ENCODE assay signal across 1 cellular context in genomic region chr14:91364524-91365270, GRCh38.
TF ChIP-seq lines count a peak whose summit lies in the region.

No MANE protein-coding gene starts in this region.

TF ChIP-seq in GM12878, 131 proteins besides CTCF, POLR2A, EP300 and RAD21:
- peak; percentile 43; the same call in 1 of the 2 replicates for TF ChIP-seq ZNF687 (IDR thresholded peaks at IDR 0.05)
- no peak for TF ChIP-seq ZNF24 (IDR thresholded peaks at IDR 0.05)
- TF ChIP-seq TBL1XR1 (IDR thresholded peaks at IDR 0.05; ENCODE audit: low read depth, low read length) = no peak
- no peak for TF ChIP-seq BCL11A (IDR thresholded peaks at IDR 0.05; ENCODE audit: low read depth, low read length)
- TF ChIP-seq MEF2B (IDR thresholded peaks at IDR 0.05; ENCODE audit: partially characterized antibody, poor library complexity, severe bottlenecking) = peak; percentile 8
- TF ChIP-seq SP1 (IDR thresholded peaks at IDR 0.05; ENCODE audit: low read depth, low read length) = no peak
- no peak for TF ChIP-seq SIX5 (IDR thresholded peaks at IDR 0.05; ENCODE audit: low read depth, low read length, severe bottlenecking)
- peak; percentile 46 for TF ChIP-seq POLR2AphosphoS5 (IDR thresholded peaks at IDR 0.05; ENCODE audit: low read length)
- no peak for TF ChIP-seq CHD1 (IDR thresholded peaks at IDR 0.05; ENCODE audit: low read depth, low read length)
- peak; percentile 88; the same call in 1 of the 2 replicates for TF ChIP-seq SMARCA5 (IDR thresholded peaks at IDR 0.05)
- TF ChIP-seq RELB (IDR thresholded peaks at IDR 0.05; ENCODE audit: low read depth) = 0 out of 2 replicates have a peak, but pooled peaks have one; percentile 14
- peak; percentile 50; the same call in 1 of the 2 replicates for TF ChIP-seq YY1 (IDR thresholded peaks at IDR 0.05; ENCODE audit: low read depth, low read length)
- TF ChIP-seq CHD4 (IDR thresholded peaks at IDR 0.05) = no peak
- TF ChIP-seq NFIC (IDR thresholded peaks at IDR 0.05; ENCODE audit: low read depth, low read length) = no peak
- no peak for TF ChIP-seq POLR2AphosphoS2 (IDR thresholded peaks at IDR 0.05; ENCODE audit: low read depth, low read length)
- TF ChIP-seq, protein P1, sequence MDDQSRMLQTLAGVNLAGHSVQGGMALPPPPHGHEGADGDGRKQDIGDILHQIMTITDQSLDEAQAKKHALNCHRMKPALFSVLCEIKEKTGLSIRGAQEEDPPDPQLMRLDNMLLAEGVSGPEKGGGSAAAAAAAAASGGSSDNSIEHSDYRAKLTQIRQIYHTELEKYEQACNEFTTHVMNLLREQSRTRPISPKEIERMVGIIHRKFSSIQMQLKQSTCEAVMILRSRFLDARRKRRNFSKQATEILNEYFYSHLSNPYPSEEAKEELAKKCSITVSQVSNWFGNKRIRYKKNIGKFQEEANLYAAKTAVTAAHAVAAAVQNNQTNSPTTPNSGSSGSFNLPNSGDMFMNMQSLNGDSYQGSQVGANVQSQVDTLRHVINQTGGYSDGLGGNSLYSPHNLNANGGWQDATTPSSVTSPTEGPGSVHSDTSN (IDR thresholded peaks at IDR 0.05; ENCODE audit: insufficient replicate concordance, low read depth, low read length) = no peak
- no peak for TF ChIP-seq PAX8 (IDR thresholded peaks at IDR 0.05)
- TF ChIP-seq RCOR1 (conservative IDR thresholded peaks at IDR 0.05; ENCODE audit: low read depth, low read length) = no peak
- TF ChIP-seq IKZF2 (IDR thresholded peaks at IDR 0.05) = 0 out of 4 replicates have a peak, but pooled peaks have one; percentile 4 to 9
- TF ChIP-seq TCF3 (IDR thresholded peaks at IDR 0.05; ENCODE audit: borderline replicate concordance, insufficient read depth, low read depth, low read length) = no peak
- TF ChIP-seq STAT3 (IDR thresholded peaks at IDR 0.05; ENCODE audit: low read depth, low read length) = no peak
- 0 out of 2 replicates have a peak, but pooled peaks have one; percentile 13 for TF ChIP-seq NBN (IDR thresholded peaks at IDR 0.05)
- TF ChIP-seq JUND (IDR thresholded peaks at IDR 0.05; ENCODE audit: low read depth, low read length) = no peak
- TF ChIP-seq REST (IDR thresholded peaks at IDR 0.05; ENCODE audit: low read depth, low read length) = no peak
- no peak for TF ChIP-seq HSF1 (IDR thresholded peaks at IDR 0.05; ENCODE audit: low read depth, low read length)
- TF ChIP-seq CBX5 (IDR thresholded peaks at IDR 0.05; ENCODE audit: low read depth) = no peak
- 0 out of 2 replicates have a peak, but pooled peaks have one; percentile 9 for TF ChIP-seq HDGF (IDR thresholded peaks at IDR 0.05)
- no peak for TF ChIP-seq HDAC6 (IDR thresholded peaks at IDR 0.05; ENCODE audit: unreplicated experiment)
- no peak for TF ChIP-seq IRF5 (IDR thresholded peaks at IDR 0.05; ENCODE audit: borderline replicate concordance)
- no peak for TF ChIP-seq RB1 (IDR thresholded peaks at IDR 0.05; ENCODE audit: borderline replicate concordance)
TF ChIP-seq in GM12878: peak in this region for 9.
